Comparison of ENCODE assay signal across 1 cellular context in genomic region chr15:62569460-62570404, GRCh38.
TF ChIP-seq lines count a peak whose summit lies in the region.

No MANE protein-coding gene starts in this region.

TF ChIP-seq in HEK293, 187 proteins besides CTCF, POLR2A, EP300 and RAD21 (continued from another document):
- TF ChIP-seq PRDM2 (tag by site-specific recombination; IDR thresholded peaks at IDR 0.05; ENCODE audit: borderline replicate concordance) (no peak), ZBTB6 (tag by site-specific recombination; IDR thresholded peaks at IDR 0.05) (no peak), MYNN (tag by site-specific recombination; IDR thresholded peaks at IDR 0.05; ENCODE audit: borderline replicate concordance) (no peak), ZSCAN23 (tag by site-specific recombination; IDR thresholded peaks at IDR 0.05) (no peak), ZNF354C (tag by site-specific recombination; IDR thresholded peaks at IDR 0.05; ENCODE audit: borderline replicate concordance, low read depth) (no peak), GLIS2 (tag by site-specific recombination; IDR thresholded peaks at IDR 0.05) (no peak), SCRT2 (tag by site-specific recombination; IDR thresholded peaks at IDR 0.05) (peak; percentile 87), ZNF24 (tag by site-specific recombination; IDR thresholded peaks at IDR 0.05) (no peak), PRDM4 (tag by site-specific recombination; IDR thresholded peaks at IDR 0.05) (no peak), KLF17 (tag by site-specific recombination; IDR thresholded peaks at IDR 0.05) (0 out of 2 replicates have a peak, but pooled peaks have one; percentile 45), ZNF157 (tag by site-specific recombination; IDR thresholded peaks at IDR 0.05) (no peak), ZBTB17 (tag by site-specific recombination; IDR thresholded peaks at IDR 0.05) (0 out of 2 replicates have a peak, but pooled peaks have one; percentile 16), ZNF837 (tag by site-specific recombination; IDR thresholded peaks at IDR 0.05) (no peak), ZNF548 (tag by site-specific recombination; IDR thresholded peaks at IDR 0.05) (no peak), KLF10 (tag by site-specific recombination; IDR thresholded peaks at IDR 0.05) (no peak), ZNF513 (tag by site-specific recombination; IDR thresholded peaks at IDR 0.05) (no peak), ZFHX2 (tag by site-specific recombination; conservative IDR thresholded peaks at IDR 0.05) (0 out of 2 replicates have a peak, but pooled peaks have one; percentile 23), KLF7 (tag by site-specific recombination; IDR thresholded peaks at IDR 0.05; ENCODE audit: borderline replicate concordance) (no peak), ZNF404 (tag by site-specific recombination; IDR thresholded peaks at IDR 0.05) (no peak), KLF1 (tag by site-specific recombination; IDR thresholded peaks at IDR 0.05) (0 out of 2 replicates have a peak, but pooled peaks have one; percentile 16), FEZF1 (tag by site-specific recombination; IDR thresholded peaks at IDR 0.05) (0 out of 2 replicates have a peak, but pooled peaks have one; percentile 21), SALL2 (tag by site-specific recombination; IDR thresholded peaks at IDR 0.05; ENCODE audit: borderline replicate concordance) (no peak), SCRT1 (tag by site-specific recombination; IDR thresholded peaks at IDR 0.05; ENCODE audit: borderline replicate concordance) (0 out of 2 replicates have a peak, but pooled peaks have one; percentile 44), ZNF335 (tag by site-specific recombination; conservative IDR thresholded peaks at IDR 0.05) (0 out of 2 replicates have a peak, but pooled peaks have one; percentile 7), ZNF341 (tag by site-specific recombination; IDR thresholded peaks at IDR 0.05; ENCODE audit: low read depth) (peak; percentile 61; the same call in 1 of the 2 replicates), ZNF747 (tag by site-specific recombination; IDR thresholded peaks at IDR 0.05) (no peak), ZNF48 (tag by site-specific recombination; IDR thresholded peaks at IDR 0.05) (no peak)
